ENCODE assay signal across 15 cellular contexts in the genomic region with DNA sequence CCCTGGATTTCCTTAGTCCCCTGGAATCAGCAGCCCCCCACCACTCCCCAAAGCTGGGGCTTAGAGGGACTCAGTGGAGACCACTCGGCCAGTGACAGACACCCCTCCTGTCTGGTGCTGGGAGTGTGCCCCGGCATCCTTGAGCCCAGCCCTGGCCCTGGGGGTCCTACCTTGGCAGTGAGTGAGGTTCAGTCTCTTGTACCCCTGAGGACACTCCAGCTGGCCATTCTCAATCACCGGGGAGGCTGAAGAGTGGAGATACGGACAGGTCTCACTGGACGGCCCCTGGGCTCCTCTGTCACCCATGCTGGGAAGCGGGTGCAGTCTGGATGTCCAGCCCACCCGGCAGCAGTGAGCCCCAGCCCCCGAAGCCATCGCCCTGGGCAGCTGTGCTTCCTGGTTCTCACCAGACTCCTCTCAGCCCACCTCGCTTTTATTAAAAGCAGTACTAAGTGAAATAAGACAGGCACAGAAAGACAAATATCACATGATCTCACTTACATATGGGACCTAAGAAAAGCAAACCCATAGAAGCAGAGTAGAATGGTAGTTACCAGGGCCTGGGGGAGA. TPM values are rescaled to one million over a fixed set of nuclear protein-coding genes. Genes with fewer than 3 reads are reported as not detected.
DNase-seq lines count a peak whose midpoint lies in the region; ATAC-seq and TF ChIP-seq lines count a peak whose summit lies in the region.
"Had no signal": no experiment of that assay in that cellular context is flagged by ENCODE, and none has a peak within 500 bp of the region (broad histone marks: within the 10 kb centered on the region; RNA-seq: fewer than 3 reads in every experiment).

No MANE protein-coding gene starts in this region.

- POLR2A ChIA-PET in MCF 10A (lab: Yijun Ruan, JAX) = no interaction called here

- in situ Hi-C loops in KBM-7 (cut with MboI; ENCODE audit: low pct_unique_long_range_greater_than_20kb, low sequenced_read_pairs) = no loop called here

- CTCF ChIA-PET in MCF 10A (lab: Yijun Ruan, JAX) = interaction anchor here (0.8 kb wide), 1 partner anchor 37 kb away, joined by 4 read pairs; no protein-coding TSS in a partner anchor

- peaks cover 8% of the 10 kb centered on the region for H3K36me3 Mint-ChIP-seq in MCF 10A (ENCODE audit: insufficient read depth, unreplicated experiment)
- no peaks in the 10 kb centered on the region for H3K36me3 Mint-ChIP-seq in stimulated activated effector memory CD8-positive, alpha-beta T cell treated with anti-CD3 and anti-CD28 coated beads, Interleukin-12 subunit alpha, Interleukin-12 subunit beta, amount 100 ng/mL, for 72 hours
- H3K36me3 Mint-ChIP-seq: CD8-positive, alpha-beta T cell had no signal

- H3K27me3 ChIP-seq in breast epithelium (no peaks in the 10 kb centered on the region), ascending aorta (no peaks in the 10 kb centered on the region), osteoblast (ENCODE audit: insufficient read depth, low read length) (no peaks in the 10 kb centered on the region)
- H3K27me3 ChIP-seq: BLaER1 treated with 17β-estradiol and CSF1 and Interleukin-3, amounts not matched to agents 10 nM and 100 nM had no signal

- no peaks in the 10 kb centered on the region for H3K9me3 Mint-ChIP-seq in MCF 10A (ENCODE audit: unreplicated experiment)
- H3K9me3 Mint-ChIP-seq in stimulated activated effector memory CD8-positive, alpha-beta T cell treated with anti-CD3 and anti-CD28 coated beads, Interleukin-12 subunit alpha, Interleukin-12 subunit beta, amount 100 ng/mL, for 72 hours = no peaks in the 10 kb centered on the region
- H3K9me3 Mint-ChIP-seq: CD8-positive, alpha-beta T cell; H9 had no signal

- H3K36me3 ChIP-seq in breast epithelium (no peaks in the 10 kb centered on the region), ascending aorta (peaks cover 80% of the 10 kb centered on the region in 2 donors), osteoblast (ENCODE audit: insufficient read depth, low read length) (peaks cover 86% of the 10 kb centered on the region)
- H3K36me3 ChIP-seq: BLaER1 treated with 17β-estradiol and CSF1 and Interleukin-3, amounts not matched to agents 10 nM and 100 nM had no signal

- H3K27ac ChIP-seq in breast epithelium = peak overlapping the region; percentile 10 to 19
- H3K27ac ChIP-seq in ascending aorta = peak overlapping the region; percentile 37 to 47
- H3K27ac ChIP-seq in osteoblast (ENCODE audit: low read depth, low read length) = peak overlapping the region; percentile 28
- H3K27ac ChIP-seq: BLaER1 treated with 17β-estradiol and CSF1 and Interleukin-3, amounts not matched to agents 10 nM and 100 nM had no signal

- H3K4me3 Mint-ChIP-seq in MCF 10A (ENCODE audit: unreplicated experiment) = no peak overlapping the region
- H3K4me3 Mint-ChIP-seq in stimulated activated effector memory CD8-positive, alpha-beta T cell treated with anti-CD3 and anti-CD28 coated beads, Interleukin-12 subunit alpha, Interleukin-12 subunit beta, amount 100 ng/mL, for 72 hours = no peak overlapping the region
- H3K4me3 Mint-ChIP-seq: CD8-positive, alpha-beta T cell; H9 had no signal

- DNase-seq in breast epithelium (ENCODE audit: low spot score in 2 of 2) (no peak), MCF 10A (ENCODE audit: unreplicated experiment) (no peak), ascending aorta (ENCODE audit: low spot score in 2 of 2) (no peak), osteoblast (ENCODE audit: insufficient read length, low spot score, missing footprints) (peak; percentile 44), NCI-H146 treated with DMSO at 0.1 percent for 48 hours (lab: John Stamatoyannopoulos, UW; ENCODE audit: unreplicated experiment) (no peak), KBM-7 (no peak)
- DNase-seq in stimulated activated effector memory CD8-positive, alpha-beta T cell treated with anti-CD3 and anti-CD28 coated beads, Interleukin-12 subunit alpha, Interleukin-12 subunit beta, amount 100 ng/mL, for 72 hours (ENCODE audit: low spot score in 2 of 2) = no peak
- DNase-seq: 8988T; Calu3; CD8-positive, alpha-beta T cell; DMS79 treated with DMSO at 0.1 percent for 48 hours; GF-D8; GOT3; H9 had no signal

- no TSS peak for BruUV-seq in MCF 10A (replicated peaks; lab: Mats Ljungman, UMichigan)

- no peak for ATAC-seq in stimulated activated effector memory CD8-positive, alpha-beta T cell treated with anti-CD3 and anti-CD28 coated beads, Interleukin-12 subunit alpha, Interleukin-12 subunit beta, amount 100 ng/mL, for 72 hours
- ATAC-seq: CD8-positive, alpha-beta T cell had no signal

- H3K4me1 Mint-ChIP-seq in MCF 10A (ENCODE audit: insufficient read depth, unreplicated experiment) = peaks cover 12% of the 10 kb centered on the region
- H3K4me1 Mint-ChIP-seq in stimulated activated effector memory CD8-positive, alpha-beta T cell treated with anti-CD3 and anti-CD28 coated beads, Interleukin-12 subunit alpha, Interleukin-12 subunit beta, amount 100 ng/mL, for 72 hours = peaks cover 6% of the 10 kb centered on the region

- no peaks in the 10 kb centered on the region for H3K9me3 ChIP-seq in breast epithelium
- H3K9me3 ChIP-seq in ascending aorta = no peaks in the 10 kb centered on the region
- no peaks in the 10 kb centered on the region for H3K9me3 ChIP-seq in osteoblast (ENCODE audit: low read depth, low read length)
- H3K9me3 ChIP-seq: BLaER1 treated with 17β-estradiol and CSF1 and Interleukin-3, amounts not matched to agents 10 nM and 100 nM had no signal

- no peaks in the 10 kb centered on the region for H3K4me1 ChIP-seq in breast epithelium
- no peaks in the 10 kb centered on the region for H3K4me1 ChIP-seq in ascending aorta
- H3K4me1 ChIP-seq in osteoblast (ENCODE audit: insufficient read depth, low read length) = no peaks in the 10 kb centered on the region

- H3K4me2 ChIP-seq in osteoblast (ENCODE audit: insufficient read depth, low read length) = no peak overlapping the region
- H3K4me2 ChIP-seq: BLaER1 treated with 17β-estradiol and CSF1 and Interleukin-3, amounts not matched to agents 10 nM and 100 nM had no signal

- peaks cover 5% of the 10 kb centered on the region for H4K20me1 ChIP-seq in osteoblast (ENCODE audit: insufficient read depth, low read length)
- H4K20me1 ChIP-seq: BLaER1 treated with 17β-estradiol and CSF1 and Interleukin-3, amounts not matched to agents 10 nM and 100 nM had no signal

- peaks cover 2% of the 10 kb centered on the region for H3K79me2 ChIP-seq in osteoblast (ENCODE audit: insufficient read depth, low read length)

- no peak overlapping the region for H3K27ac Mint-ChIP-seq in MCF 10A (ENCODE audit: low read depth, unreplicated experiment)
- no peak overlapping the region for H3K27ac Mint-ChIP-seq in stimulated activated effector memory CD8-positive, alpha-beta T cell treated with anti-CD3 and anti-CD28 coated beads, Interleukin-12 subunit alpha, Interleukin-12 subunit beta, amount 100 ng/mL, for 72 hours
- H3K27ac Mint-ChIP-seq: CD8-positive, alpha-beta T cell; H9 had no signal

- TF ChIP-seq POLR2A in breast epithelium (IDR thresholded peaks at IDR 0.05) = no peak

- TF ChIP-seq CTCF in breast epithelium (IDR thresholded peaks at IDR 0.05) (no peak), MCF 10A (IDR thresholded peaks at IDR 0.05; ENCODE audit: unreplicated experiment) (no peak), ascending aorta (IDR thresholded peaks at IDR 0.05) (no peak), osteoblast (IDR thresholded peaks at IDR 0.05; ENCODE audit: extremely low read depth, low read depth, low read length) (no peak)

- H3K27me3 Mint-ChIP-seq in MCF 10A (ENCODE audit: insufficient read depth, unreplicated experiment) = no peaks in the 10 kb centered on the region

- no peak overlapping the region for H3K4me3 ChIP-seq in breast epithelium
- H3K4me3 ChIP-seq in ascending aorta = no peak overlapping the region
- no peak overlapping the region for H3K4me3 ChIP-seq in osteoblast (ENCODE audit: insufficient read depth, low read length)
- H3K4me3 ChIP-seq: BLaER1 treated with 17β-estradiol and CSF1 and Interleukin-3, amounts not matched to agents 10 nM and 100 nM had no signal

- no peak overlapping the region for H2AFZ ChIP-seq in osteoblast (ENCODE audit: low read length)

- intact Hi-C loops in breast epithelium (cut with DNase I; ENCODE audit: low total_unique reads) = no loop called here
- intact Hi-C loops in MCF 10A (cut with micrococcal nuclease) = no loop called here
- intact Hi-C loops in ascending aorta (cut with DNase I) = no loop called here

RNA-seq across cellular contexts. Expression of gene ISCA2, which starts 42.3 kb away (rescaled TPM):
- total RNA-seq in breast epithelium = 10 to 100 TPM; 17.3 to 31.8 (median 21.3) TPM
- 13.9 and 21.1 TPM in 2 replicates for total RNA-seq in MCF 10A (2022)
- 10.0 TPM for total RNA-seq in ascending aorta
- total RNA-seq in osteoblast = 8.7 and 18.6 TPM in 2 replicates

RNA-seq across cellular contexts. Expression of gene NPC2, which starts 42.7 kb away (rescaled TPM):
- total RNA-seq in breast epithelium (100 to 1,000 TPM; 277 to 663 (median 594) TPM), MCF 10A (2022) (105 and 128 TPM in 2 replicates), ascending aorta (324 TPM), osteoblast (266 and 291 TPM in 2 replicates)
